10 cellular contexts compared by ENCODE assay signal in genomic region chr7:1455241-1455939, GRCh38. TPM values are rescaled to one million over a fixed set of nuclear protein-coding genes. Genes with fewer than 3 reads are reported as not detected.
DNase-seq lines count a peak whose midpoint lies in the region; ATAC-seq and TF ChIP-seq lines count a peak whose summit lies in the region.
"Had no signal": no experiment of that assay in that cellular context is flagged by ENCODE, and none has a peak within 500 bp of the region (broad histone marks: within the 10 kb centered on the region; RNA-seq: fewer than 3 reads in every experiment).

No MANE protein-coding gene starts in this region.

- POLR2A ChIA-PET in SK-N-SH (lab: Yijun Ruan, JAX), result no interaction called here

- H2AFZ ChIP-seq in SK-N-SH (ENCODE audit: low read depth), result no peak overlapping the region

- DNase-seq in heart left ventricle, result peak in 2 of 5 donors; percentile 46 to 51
- DNase-seq in left cardiac atrium, result no peak
- DNase-seq in T47D (ENCODE audit: low read depth in 1 of 2, low spot score in 1 of 2), result peak; percentile 99
- peak; percentile 88 for DNase-seq in ureter (ENCODE audit: low spot score)
- DNase-seq in WERI-Rb-1, result no peak
- no peak for DNase-seq in SK-N-SH
- DNase-seq: activated CD4-positive, alpha-beta memory T cell treated with anti-CD3 and anti-CD28 coated beads, Interleukin-2, amount 10 ng/mL, durations not matched to agents 7 days and 5 days had no signal

- H3F3A ChIP-seq in SK-N-SH (replicated peaks; ENCODE audit: insufficient read depth), result peaks cover 6% of the 10 kb centered on the region

- peak overlapping the region; percentile 32 to 86 (median 70) for H3K27ac ChIP-seq in heart left ventricle
- H3K27ac ChIP-seq in liver (ENCODE audit: low read depth in 1 of 2, low read length in 2 of 2), result peak overlapping the region; percentile 48 to 51
- no peak overlapping the region for H3K27ac ChIP-seq in WERI-Rb-1
- H3K27ac ChIP-seq in SK-N-SH (ENCODE audit: low read depth in 2 of 2, low read length in 1 of 2), result no peak overlapping the region
- H3K27ac ChIP-seq: KMS-11 had no signal

- no peaks in the 10 kb centered on the region for H3K36me3 ChIP-seq in heart left ventricle
- no peaks in the 10 kb centered on the region for H3K36me3 ChIP-seq in liver (ENCODE audit: control insufficient read depth in 4 of 4, insufficient read depth in 3 of 4, low read depth in 1 of 4, low read length in 3 of 4)
- no peaks in the 10 kb centered on the region for H3K36me3 ChIP-seq in WERI-Rb-1
- peaks cover 0 to 6% of the 10 kb centered on the region in 2 experiments for H3K36me3 ChIP-seq in SK-N-SH (replicated peaks in 1 of 2; ENCODE audit: control insufficient read depth in 1 of 2, insufficient read depth in 2 of 2, low read length in 1 of 2)

- CTCF ChIA-PET in SK-N-SH (lab: Yijun Ruan, JAX), result interaction anchor here (0.7 to 4.8 kb wide), 4 partner anchors 18 to 261 kb away, joined by 3 to 36 read pairs (median 12); no protein-coding TSS in a partner anchor

- WGBS in heart left ventricle, 4 donors, result 52 to 71% (median 67%) methylated on average over 10 to 26 of the region's 26 CpGs
- 30% methylated on average over 26 of the region's 26 CpGs for WGBS in liver
- 90% methylated on average over 11 of the region's 26 CpGs for WGBS in SK-N-SH (ENCODE audit: low lambda C conversion rate)

- H3K9ac ChIP-seq in liver (ENCODE audit: low read depth in 1 of 2, low read length in 2 of 2) (peak overlapping the region in 1 of 2 donors; percentile 16), SK-N-SH (no peak overlapping the region)
- H3K9ac ChIP-seq: KMS-11 had no signal

- TF ChIP-seq EP300 in SK-N-SH (IDR thresholded peaks at IDR 0.05; ENCODE audit: borderline replicate concordance in 1 of 2, low read depth in 1 of 2, low read length in 1 of 2), result no peak

- in situ Hi-C loops in T47D (cut with HindIII; ENCODE audit: low pct_unique_long_range_greater_than_20kb, low sequenced_read_pairs), result no loop called here

- H3K4me1 ChIP-seq in heart left ventricle (peaks cover under 1 to 63% (median 45%) of the 10 kb centered on the region in 12 donors), liver (ENCODE audit: control insufficient read depth in 4 of 4, insufficient read depth in 4 of 4, low read length in 3 of 4) (peaks cover 13 to 49% (median 30%) of the 10 kb centered on the region in 4 donors), SK-N-SH (ENCODE audit: control insufficient read depth in 1 of 2, insufficient read depth in 2 of 2, low read depth in 1 of 2, low read length in 1 of 2) (peaks cover 13 to 20% of the 10 kb centered on the region in 2 experiments; a peak in 3 of 4 replicates)

- H3K4me2 ChIP-seq in SK-N-SH, result no peak overlapping the region
- H3K4me2 ChIP-seq: KMS-11 had no signal

- peaks cover 81% of the 10 kb centered on the region for H3K79me2 ChIP-seq in SK-N-SH (ENCODE audit: insufficient read depth)

- H3K9me2 ChIP-seq in SK-N-SH, result no peaks in the 10 kb centered on the region

- peak in 1 of 4 donors; percentile 1 for ATAC-seq in heart left ventricle
- ATAC-seq in left cardiac atrium, result no peak
- ATAC-seq in HG02642 (IDR thresholded peaks at IDR 0.05; ENCODE audit: poor library complexity, unreplicated experiment), result no peak

- H4K20me1 ChIP-seq in SK-N-SH (ENCODE audit: insufficient read depth), result peaks cover 78% of the 10 kb centered on the region

- no peaks in the 10 kb centered on the region for H3K9me3 ChIP-seq in heart left ventricle
- no peaks in the 10 kb centered on the region for H3K9me3 ChIP-seq in liver (ENCODE audit: control insufficient read depth in 4 of 4, low read length in 3 of 4)
- no peaks in the 10 kb centered on the region for H3K9me3 ChIP-seq in WERI-Rb-1 (ENCODE audit: severe bottlenecking)
- no peaks in the 10 kb centered on the region for H3K9me3 ChIP-seq in SK-N-SH

- no peak for TF ChIP-seq POLR2A in heart left ventricle (IDR thresholded peaks at IDR 0.05)

- H3K27me3 ChIP-seq in heart left ventricle (no peaks in the 10 kb centered on the region), liver (ENCODE audit: control insufficient read depth in 4 of 4, insufficient read depth in 4 of 4, low read length in 3 of 4) (no peaks in the 10 kb centered on the region), WERI-Rb-1 (ENCODE audit: insufficient read depth, low read depth, severe bottlenecking) (no peaks in the 10 kb centered on the region), SK-N-SH (ENCODE audit: insufficient read depth) (no peaks in the 10 kb centered on the region)

- intact Hi-C loops in heart left ventricle (cut with DNase I), result no loop called here
- intact Hi-C loops in left cardiac atrium (cut with DNase I), result no loop called here

- TF ChIP-seq CTCF in heart left ventricle (IDR thresholded peaks at IDR 0.05) (no peak), liver (IDR thresholded peaks at IDR 0.05; ENCODE audit: low read depth, low read length, missing input control) (no peak), WERI-Rb-1 (IDR thresholded peaks at IDR 0.05; ENCODE audit: low read depth, low read length) (no peak), SK-N-SH (IDR thresholded peaks at IDR 0.05) (no peak)

- TF ChIP-seq RAD21 in liver (IDR thresholded peaks at IDR 0.05) (no peak), SK-N-SH (IDR thresholded peaks at IDR 0.05; ENCODE audit: low read length) (no peak)

- H3K4me3 ChIP-seq in heart left ventricle (peak overlapping the region in 10 of 12 donors; percentile 11 to 50 (median 32)), liver (ENCODE audit: low read depth in 1 of 3, low read length in 3 of 3) (no peak overlapping the region), WERI-Rb-1 (ENCODE audit: low read depth, low read length) (no peak overlapping the region), SK-N-SH (ENCODE audit: low read depth in 2 of 2, low read length in 1 of 2) (no peak overlapping the region)

TF ChIP-seq in liver, 16 proteins besides CTCF, POLR2A, EP300 and RAD21:
- TF ChIP-seq SP1 (IDR thresholded peaks at IDR 0.05), result peak; percentile 40
- no peak for TF ChIP-seq NR2F2 (IDR thresholded peaks at IDR 0.05)
- peak in 1 of 2 donors; percentile 8 for TF ChIP-seq HNF4A (conservative IDR thresholded peaks at IDR 0.05)

TF ChIP-seq in SK-N-SH, 30 proteins besides CTCF, POLR2A, EP300 and RAD21:
- TF ChIP-seq RXRA (IDR thresholded peaks at IDR 0.05; ENCODE audit: borderline replicate concordance, low read depth) (no peak), SMC3 (IDR thresholded peaks at IDR 0.05; ENCODE audit: low read depth, low read length) (no peak), EZH2phosphoT487 (IDR thresholded peaks at IDR 0.05; ENCODE audit: borderline replicate concordance, low read depth) (no peak), ELF1 (IDR thresholded peaks at IDR 0.05) (no peak), RCOR1 (IDR thresholded peaks at IDR 0.05; ENCODE audit: low read length) (no peak), USF2 (IDR thresholded peaks at IDR 0.05; ENCODE audit: borderline replicate concordance, low read depth, low read length) (no peak)

RNA-seq across cellular contexts. Expression of gene MICALL2, which starts 3.9 kb away (rescaled TPM):
- 10 to 100 TPM in 2 of 9 donors, 1 to 10 TPM in 7; 2.5 to 18.3 (median 7.3) TPM for total RNA-seq in heart left ventricle
- polyA plus RNA-seq in heart left ventricle, result 10 to 100 TPM; 10.9 to 12.6 TPM
- total RNA-seq in left cardiac atrium, result 10 to 100 TPM in 1 of 2 donors, 1 to 10 TPM in 1; 9.9 to 21.8 TPM
- total RNA-seq in liver, result 10 to 100 TPM; 10.0 to 16.3 TPM
- polyA plus RNA-seq in liver, result 1 to 10 TPM; 2.9 to 5.2 TPM
- total RNA-seq in ureter, result 54.7 TPM
- 38.8 and 41.2 TPM in 2 replicates for polyA plus RNA-seq in SK-N-SH (2012; rRNA removed)
- 6.9 and 10.4 TPM in 2 replicates for polyA plus RNA-seq in SK-N-SH (2012; cell fraction: cytosol; rRNA removed)
- polyA plus RNA-seq in SK-N-SH (2012; cell fraction: nucleus; rRNA removed), result 329 and 401 TPM in 2 replicates

RNA-seq across cellular contexts. Expression of gene INTS1, which starts 48.8 kb away (rescaled TPM):
- total RNA-seq in heart left ventricle (10 to 100 TPM; 35.5 to 67.4 (median 45.3) TPM), left cardiac atrium (10 to 100 TPM; 26.9 to 42.4 TPM), liver (10 to 100 TPM; 26.8 to 34.6 TPM), ureter (97.5 TPM)
- polyA plus RNA-seq in heart left ventricle (10 to 100 TPM; 41.9 to 46.0 TPM), liver (10 to 100 TPM; 14.6 to 37.9 TPM), SK-N-SH (2012; rRNA removed) (35.7 and 48.1 TPM in 2 replicates)
- 12.0 and 22.3 TPM in 2 replicates for polyA plus RNA-seq in SK-N-SH (2012; cell fraction: cytosol; rRNA removed)
- 148 and 184 TPM in 2 replicates for polyA plus RNA-seq in SK-N-SH (2012; cell fraction: nucleus; rRNA removed)

Comparison
In these comparisons a context has a peak if more than half of its experiments do, and no peak if none do; other contexts are left out.
1. DNase-seq: peak in T47D (2 of 2) and ureter (single experiment); none in left cardiac atrium (single experiment), WERI-Rb-1 (single experiment) and SK-N-SH (single experiment).
2. H3K27ac ChIP-seq: peak in heart left ventricle (12 of 12) and liver (2 of 2); none in WERI-Rb-1 (single experiment) and SK-N-SH (0 of 2).
3. H3K4me3 ChIP-seq: peak in heart left ventricle (10 of 12); none in liver (0 of 3), WERI-Rb-1 (single experiment) and SK-N-SH (0 of 2).